1 cellular context compared by ENCODE assay signal in the genomic region with DNA sequence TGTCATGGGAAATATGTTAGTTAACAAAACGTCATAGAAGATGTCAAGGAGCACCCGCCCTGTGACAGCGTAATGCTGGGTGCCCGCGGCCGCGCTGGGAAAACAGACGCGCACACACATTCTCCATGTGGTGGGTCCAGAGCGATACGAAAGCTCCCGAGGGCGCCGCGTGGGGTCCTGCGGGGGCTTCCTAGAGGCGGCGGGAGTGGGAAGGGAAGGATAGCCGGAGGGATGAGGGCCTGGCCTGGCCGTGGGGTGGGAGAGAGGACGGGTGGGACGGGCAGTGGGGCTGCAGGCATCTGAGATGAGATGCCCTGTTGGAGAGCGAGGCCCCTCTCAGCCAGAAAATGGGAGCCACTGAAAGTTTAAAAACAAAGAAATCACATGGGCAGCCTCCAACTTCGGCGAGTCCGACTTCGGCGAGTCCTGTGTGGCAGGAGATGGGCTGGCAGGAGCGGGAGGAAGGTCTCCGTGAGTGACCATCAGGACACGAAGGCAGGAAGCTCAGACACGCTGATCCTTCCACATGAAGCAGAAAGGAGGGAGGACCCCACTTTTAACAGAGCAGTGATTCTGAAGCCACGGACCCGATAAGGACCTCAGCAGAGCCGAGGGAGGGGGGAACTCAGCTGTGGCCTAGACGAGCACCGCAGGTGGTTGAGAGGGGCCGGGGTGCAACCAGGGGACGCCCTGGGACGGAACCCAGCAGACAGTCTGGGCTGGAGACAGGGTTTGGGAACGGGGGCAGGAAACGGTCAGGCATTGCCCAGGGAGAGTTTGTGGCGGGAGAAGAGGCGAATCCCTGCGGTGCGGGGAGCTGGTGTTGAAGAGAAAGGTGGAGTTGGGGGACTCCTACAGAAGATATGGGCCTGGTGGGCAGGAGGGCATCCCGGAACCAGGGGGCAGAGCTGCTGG.
TF ChIP-seq lines count a peak whose summit lies in the region.

No MANE protein-coding gene starts in this region.

TF ChIP-seq in WTC11, 78 proteins besides CTCF, POLR2A, EP300 and RAD21 (continued from another document):
- TF ChIP-seq, protein P1, sequence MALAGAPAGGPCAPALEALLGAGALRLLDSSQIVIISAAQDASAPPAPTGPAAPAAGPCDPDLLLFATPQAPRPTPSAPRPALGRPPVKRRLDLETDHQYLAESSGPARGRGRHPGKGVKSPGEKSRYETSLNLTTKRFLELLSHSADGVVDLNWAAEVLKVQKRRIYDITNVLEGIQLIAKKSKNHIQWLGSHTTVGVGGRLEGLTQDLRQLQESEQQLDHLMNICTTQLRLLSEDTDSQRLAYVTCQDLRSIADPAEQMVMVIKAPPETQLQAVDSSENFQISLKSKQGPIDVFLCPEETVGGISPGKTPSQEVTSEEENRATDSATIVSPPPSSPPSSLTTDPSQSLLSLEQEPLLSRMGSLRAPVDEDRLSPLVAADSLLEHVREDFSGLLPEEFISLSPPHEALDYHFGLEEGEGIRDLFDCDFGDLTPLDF (CRISPR knock-in tag; IDR thresholded peaks at IDR 0.05) = no peak
- TF ChIP-seq TCF7 (CRISPR knock-in tag; IDR thresholded peaks at IDR 0.05; ENCODE audit: low read depth) = no peak
- TF ChIP-seq NFE2L1 (CRISPR knock-in tag; IDR thresholded peaks at IDR 0.05) = no peak
TF ChIP-seq in WTC11: peak in this region for 0.
